Comparison of ENCODE assay signal across 1 cellular context in genomic region chr12:49060237-49061156, GRCh38.
TF ChIP-seq lines count a peak whose summit lies in the region.

A gene with protein sequence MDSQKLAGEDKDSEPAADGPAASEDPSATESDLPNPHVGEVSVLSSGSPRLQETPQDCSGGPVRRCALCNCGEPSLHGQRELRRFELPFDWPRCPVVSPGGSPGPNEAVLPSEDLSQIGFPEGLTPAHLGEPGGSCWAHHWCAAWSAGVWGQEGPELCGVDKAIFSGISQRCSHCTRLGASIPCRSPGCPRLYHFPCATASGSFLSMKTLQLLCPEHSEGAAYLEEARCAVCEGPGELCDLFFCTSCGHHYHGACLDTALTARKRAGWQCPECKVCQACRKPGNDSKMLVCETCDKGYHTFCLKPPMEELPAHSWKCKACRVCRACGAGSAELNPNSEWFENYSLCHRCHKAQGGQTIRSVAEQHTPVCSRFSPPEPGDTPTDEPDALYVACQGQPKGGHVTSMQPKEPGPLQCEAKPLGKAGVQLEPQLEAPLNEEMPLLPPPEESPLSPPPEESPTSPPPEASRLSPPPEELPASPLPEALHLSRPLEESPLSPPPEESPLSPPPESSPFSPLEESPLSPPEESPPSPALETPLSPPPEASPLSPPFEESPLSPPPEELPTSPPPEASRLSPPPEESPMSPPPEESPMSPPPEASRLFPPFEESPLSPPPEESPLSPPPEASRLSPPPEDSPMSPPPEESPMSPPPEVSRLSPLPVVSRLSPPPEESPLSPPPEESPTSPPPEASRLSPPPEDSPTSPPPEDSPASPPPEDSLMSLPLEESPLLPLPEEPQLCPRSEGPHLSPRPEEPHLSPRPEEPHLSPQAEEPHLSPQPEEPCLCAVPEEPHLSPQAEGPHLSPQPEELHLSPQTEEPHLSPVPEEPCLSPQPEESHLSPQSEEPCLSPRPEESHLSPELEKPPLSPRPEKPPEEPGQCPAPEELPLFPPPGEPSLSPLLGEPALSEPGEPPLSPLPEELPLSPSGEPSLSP (N-terminal part only) (minus strand): TSS chr12:49060794. CDS start chr12:49055324, 5,470 bp downstream.

TF ChIP-seq in HepG2, 621 proteins besides CTCF, POLR2A, EP300 and RAD21 (continued from another document and continues in another):
- TF ChIP-seq, protein P1, sequence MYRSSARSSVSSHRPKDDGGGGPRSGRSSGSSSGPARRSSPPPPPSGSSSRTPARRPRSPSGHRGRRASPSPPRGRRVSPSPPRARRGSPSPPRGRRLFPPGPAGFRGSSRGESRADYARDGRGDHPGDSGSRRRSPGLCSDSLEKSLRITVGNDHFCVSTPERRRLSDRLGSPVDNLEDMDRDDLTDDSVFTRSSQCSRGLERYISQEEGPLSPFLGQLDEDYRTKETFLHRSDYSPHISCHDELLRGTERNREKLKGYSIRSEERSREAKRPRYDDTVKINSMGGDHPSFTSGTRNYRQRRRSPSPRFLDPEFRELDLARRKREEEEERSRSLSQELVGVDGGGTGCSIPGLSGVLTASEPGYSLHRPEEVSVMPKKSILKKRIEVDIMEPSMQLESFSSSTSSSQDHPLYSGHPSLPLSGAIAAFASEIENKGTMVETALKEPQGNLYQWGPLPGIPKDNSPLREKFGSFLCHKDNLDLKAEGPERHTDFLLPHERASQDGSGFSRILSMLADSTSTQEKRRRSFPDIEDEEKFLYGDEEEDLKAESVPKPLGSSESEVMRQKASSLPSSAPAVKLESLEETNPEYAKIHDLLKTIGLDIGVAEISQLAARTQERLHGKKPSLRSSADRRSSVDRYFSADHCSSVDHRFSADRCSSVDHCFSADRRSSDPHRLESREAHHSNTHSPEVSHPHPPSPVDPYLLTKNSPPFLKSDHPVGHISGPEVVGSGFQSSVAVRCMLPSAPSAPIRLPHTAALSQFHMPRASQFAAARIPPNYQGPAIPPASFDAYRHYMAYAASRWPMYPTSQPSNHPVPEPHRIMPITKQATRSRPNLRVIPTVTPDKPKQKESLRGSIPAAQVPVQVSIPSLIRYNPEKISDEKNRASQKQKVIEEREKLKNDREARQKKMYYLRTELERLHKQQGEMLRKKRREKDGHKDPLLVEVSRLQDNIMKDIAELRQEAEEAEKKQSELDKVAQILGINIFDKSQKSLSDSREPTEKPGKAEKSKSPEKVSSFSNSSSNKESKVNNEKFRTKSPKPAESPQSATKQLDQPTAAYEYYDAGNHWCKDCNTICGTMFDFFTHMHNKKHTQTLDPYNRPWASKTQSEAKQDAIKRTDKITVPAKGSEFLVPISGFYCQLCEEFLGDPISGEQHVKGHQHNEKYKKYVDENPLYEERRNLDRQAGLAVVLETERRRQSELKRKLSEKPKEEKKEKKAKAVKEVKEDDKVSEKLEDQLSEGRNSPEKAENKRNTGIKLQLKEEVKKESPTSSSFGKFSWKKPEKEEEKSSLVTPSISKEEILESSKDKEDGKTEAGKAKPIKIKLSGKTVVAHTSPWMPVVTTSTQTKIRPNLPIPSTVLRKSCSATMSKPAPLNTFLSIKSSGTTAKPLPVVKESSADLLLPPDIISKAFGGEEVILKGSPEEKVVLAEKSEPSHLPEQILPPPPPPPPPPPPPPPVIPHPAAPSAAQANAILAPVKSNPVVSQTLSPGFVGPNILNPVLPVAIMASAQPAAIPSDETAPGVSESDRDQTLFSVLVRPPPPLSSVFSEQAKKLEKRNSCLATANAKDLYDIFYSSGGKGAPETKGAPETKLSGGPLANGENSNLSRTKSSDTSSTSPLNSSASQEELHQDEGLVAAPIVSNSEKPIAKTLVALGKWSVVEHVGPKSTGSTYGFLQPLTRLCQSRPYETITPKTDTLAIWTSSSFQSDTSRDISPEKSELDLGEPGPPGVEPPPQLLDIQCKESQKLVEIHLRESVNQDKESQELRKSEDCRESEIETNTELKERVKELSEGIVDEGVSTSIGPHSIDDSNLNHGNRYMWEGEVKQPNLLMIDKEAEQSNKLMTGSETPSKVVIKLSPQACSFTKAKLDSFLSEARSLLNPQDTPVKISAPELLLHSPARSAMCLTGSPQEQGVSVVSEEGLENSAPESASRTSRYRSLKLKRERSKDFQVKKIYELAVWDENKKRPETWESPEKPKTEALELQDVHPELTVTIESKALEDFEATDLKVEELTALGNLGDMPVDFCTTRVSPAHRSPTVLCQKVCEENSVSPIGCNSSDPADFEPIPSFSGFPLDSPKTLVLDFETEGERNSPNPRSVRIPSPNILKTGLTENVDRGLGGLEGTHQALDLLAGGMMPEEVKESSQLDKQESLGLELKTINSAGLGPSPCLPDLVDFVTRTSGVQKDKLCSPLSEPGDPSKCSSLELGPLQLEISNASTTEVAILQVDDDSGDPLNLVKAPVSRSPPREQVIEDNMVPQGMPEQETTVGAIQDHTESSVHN (CRISPR knock-in tag; IDR thresholded peaks at IDR 0.05): no peak
- TF ChIP-seq THAP8 (CRISPR knock-in tag; IDR thresholded peaks at IDR 0.05; ENCODE audit: borderline replicate concordance): peak; percentile 60; the same call in 1 of the 2 replicates
- TF ChIP-seq HMG20A (CRISPR knock-in tag; IDR thresholded peaks at IDR 0.05; ENCODE audit: borderline replicate concordance): 0 out of 2 replicates have a peak, but pooled peaks have one; percentile 15
- peak; percentile 85; the same call in 1 of the 2 replicates for TF ChIP-seq ZNF230 (CRISPR knock-in tag; IDR thresholded peaks at IDR 0.05)
- no peak for TF ChIP-seq ZNF160 (CRISPR knock-in tag; IDR thresholded peaks at IDR 0.05)
- TF ChIP-seq SMARCE1 (IDR thresholded peaks at IDR 0.05; ENCODE audit: borderline replicate concordance): no peak
- TF ChIP-seq NFE2L1 (CRISPR knock-in tag; IDR thresholded peaks at IDR 0.05; ENCODE audit: borderline replicate concordance): peak; percentile 99
- TF ChIP-seq YEATS2 (CRISPR knock-in tag; IDR thresholded peaks at IDR 0.05; ENCODE audit: borderline replicate concordance): peak; percentile 91
- TF ChIP-seq POGK (CRISPR knock-in tag; conservative IDR thresholded peaks at IDR 0.05): peak; percentile 79
- TF ChIP-seq ETV6 (CRISPR knock-in tag; conservative IDR thresholded peaks at IDR 0.05): 0 out of 2 replicates have a peak, but pooled peaks have one; percentile 47
- peak; percentile 87; the same call in 1 of the 2 replicates for TF ChIP-seq HOXA7 (CRISPR knock-in tag; IDR thresholded peaks at IDR 0.05)
- TF ChIP-seq, protein P2, sequence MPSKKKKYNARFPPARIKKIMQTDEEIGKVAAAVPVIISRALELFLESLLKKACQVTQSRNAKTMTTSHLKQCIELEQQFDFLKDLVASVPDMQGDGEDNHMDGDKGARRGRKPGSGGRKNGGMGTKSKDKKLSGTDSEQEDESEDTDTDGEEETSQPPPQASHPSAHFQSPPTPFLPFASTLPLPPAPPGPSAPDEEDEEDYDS (CRISPR knock-in tag; IDR thresholded peaks at IDR 0.05): peak; percentile 47
- peak; percentile 96 for TF ChIP-seq KDM2A (CRISPR knock-in tag; IDR thresholded peaks at IDR 0.05; ENCODE audit: borderline replicate concordance, low read depth)
- peak; percentile 92 for TF ChIP-seq ZNF407 (CRISPR knock-in tag; IDR thresholded peaks at IDR 0.05; ENCODE audit: not compliant biosample characterization)
- no peak for TF ChIP-seq SOX6 (IDR thresholded peaks at IDR 0.05)
- peak; percentile 73 for TF ChIP-seq SOX6 (CRISPR knock-in tag; IDR thresholded peaks at IDR 0.05)
- peak; percentile 90; the same call in 1 of the 2 replicates for TF ChIP-seq ZNF598 (CRISPR knock-in tag; IDR thresholded peaks at IDR 0.05; ENCODE audit: borderline replicate concordance)
- TF ChIP-seq ZNF580 (CRISPR knock-in tag; IDR thresholded peaks at IDR 0.05; ENCODE audit: borderline replicate concordance, low read depth): peak; percentile 90
- TF ChIP-seq, protein P3, sequence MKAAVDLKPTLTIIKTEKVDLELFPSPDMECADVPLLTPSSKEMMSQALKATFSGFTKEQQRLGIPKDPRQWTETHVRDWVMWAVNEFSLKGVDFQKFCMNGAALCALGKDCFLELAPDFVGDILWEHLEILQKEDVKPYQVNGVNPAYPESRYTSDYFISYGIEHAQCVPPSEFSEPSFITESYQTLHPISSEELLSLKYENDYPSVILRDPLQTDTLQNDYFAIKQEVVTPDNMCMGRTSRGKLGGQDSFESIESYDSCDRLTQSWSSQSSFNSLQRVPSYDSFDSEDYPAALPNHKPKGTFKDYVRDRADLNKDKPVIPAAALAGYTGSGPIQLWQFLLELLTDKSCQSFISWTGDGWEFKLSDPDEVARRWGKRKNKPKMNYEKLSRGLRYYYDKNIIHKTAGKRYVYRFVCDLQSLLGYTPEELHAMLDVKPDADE (CRISPR knock-in tag; IDR thresholded peaks at IDR 0.05): no peak
- TF ChIP-seq, protein P4, sequence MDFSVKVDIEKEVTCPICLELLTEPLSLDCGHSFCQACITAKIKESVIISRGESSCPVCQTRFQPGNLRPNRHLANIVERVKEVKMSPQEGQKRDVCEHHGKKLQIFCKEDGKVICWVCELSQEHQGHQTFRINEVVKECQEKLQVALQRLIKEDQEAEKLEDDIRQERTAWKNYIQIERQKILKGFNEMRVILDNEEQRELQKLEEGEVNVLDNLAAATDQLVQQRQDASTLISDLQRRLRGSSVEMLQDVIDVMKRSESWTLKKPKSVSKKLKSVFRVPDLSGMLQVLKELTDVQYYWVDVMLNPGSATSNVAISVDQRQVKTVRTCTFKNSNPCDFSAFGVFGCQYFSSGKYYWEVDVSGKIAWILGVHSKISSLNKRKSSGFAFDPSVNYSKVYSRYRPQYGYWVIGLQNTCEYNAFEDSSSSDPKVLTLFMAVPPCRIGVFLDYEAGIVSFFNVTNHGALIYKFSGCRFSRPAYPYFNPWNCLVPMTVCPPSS (IDR thresholded peaks at IDR 0.05): no peak
